ENCODE assay signal across 10 cellular contexts in the genomic region with DNA sequence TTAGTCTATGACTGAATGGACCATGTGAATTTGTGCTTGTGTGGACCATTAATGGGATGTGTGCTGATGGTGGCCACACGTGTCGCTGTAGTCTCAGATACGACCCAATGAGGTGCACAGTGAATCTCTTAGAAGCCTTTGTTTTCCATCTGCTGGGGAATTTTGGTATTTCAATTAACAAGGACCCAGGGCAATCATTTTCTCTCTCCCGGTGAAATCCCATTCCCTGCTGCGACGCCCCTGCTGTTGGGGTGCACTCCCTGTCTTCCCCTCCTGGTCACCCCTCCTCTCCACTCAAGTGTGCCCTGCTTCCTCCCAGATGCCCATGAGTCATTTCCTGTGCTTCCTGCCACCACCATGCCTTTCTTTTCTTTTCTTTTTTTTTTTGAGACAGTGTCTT. TPM values are rescaled to one million over a fixed set of nuclear protein-coding genes. Genes with fewer than 3 reads are reported as not detected.
DNase-seq lines count a peak whose midpoint lies in the region; ATAC-seq and TF ChIP-seq lines count a peak whose summit lies in the region.
"Had no signal": no experiment of that assay in that cellular context is flagged by ENCODE, and none has a peak within 500 bp of the region (broad histone marks: within the 10 kb centered on the region; RNA-seq: fewer than 3 reads in every experiment).

No MANE protein-coding gene starts in this region.

- no peaks in the 10 kb centered on the region for H3K36me3 ChIP-seq in uterus

- ATAC-seq in activated naive CD8-positive, alpha-beta T cell treated with anti-CD3 and anti-CD28 coated beads, Interleukin-2, amount 50 U/mL, for 24 hours: no peak
- ATAC-seq in GM19455 (IDR thresholded peaks at IDR 0.05; ENCODE audit: unreplicated experiment): no peak
- ATAC-seq: activated naive CD4-positive, alpha-beta T cell treated with anti-CD3 and anti-CD28 coated beads, Interleukin-2, amount 50 U/mL, for 72 hours had no signal

- no peak overlapping the region for H3K4me3 ChIP-seq in uterus

- H3K27me3 Mint-ChIP-seq in activated naive CD8-positive, alpha-beta T cell treated with anti-CD3 and anti-CD28 coated beads, Interleukin-2, amount 50 U/mL, for 24 hours: no peaks in the 10 kb centered on the region

- DNase-seq in NCI-H524 (lab: John Stamatoyannopoulos, UW): peak; percentile 36 to 76
- no peak for DNase-seq in NCI-H524 treated with DMSO at 0.1 percent for 48 hours (lab: John Stamatoyannopoulos, UW)
- DNase-seq in LoVo (ENCODE audit: low spot score): peak; percentile 14
- DNase-seq in activated naive CD8-positive, alpha-beta T cell treated with anti-CD3 and anti-CD28 coated beads, Interleukin-2, amount 50 U/mL, for 24 hours: no peak
- peak; percentile 52 for DNase-seq in renal cortical epithelial cell (ENCODE audit: low read depth)
- no peak for DNase-seq in posterior cingulate gyrus
- no peak for DNase-seq in uterus
- DNase-seq: kidney had no signal

- no peaks in the 10 kb centered on the region for H3K27me3 ChIP-seq in uterus

- no peak for TF ChIP-seq POLR2A in uterus (IDR thresholded peaks at IDR 0.05)

- H3K27ac ChIP-seq in uterus: no peak overlapping the region

- H3K9me3 Mint-ChIP-seq in activated naive CD8-positive, alpha-beta T cell treated with anti-CD3 and anti-CD28 coated beads, Interleukin-2, amount 50 U/mL, for 24 hours: no peaks in the 10 kb centered on the region
- H3K9me3 Mint-ChIP-seq: activated naive CD4-positive, alpha-beta T cell treated with anti-CD3 and anti-CD28 coated beads, Interleukin-2, amount 50 U/mL, for 72 hours had no signal

- TF ChIP-seq CTCF in uterus (IDR thresholded peaks at IDR 0.05): no peak

- no peak overlapping the region for H3K4me3 Mint-ChIP-seq in activated naive CD8-positive, alpha-beta T cell treated with anti-CD3 and anti-CD28 coated beads, Interleukin-2, amount 50 U/mL, for 24 hours

- H3K4me1 Mint-ChIP-seq in activated naive CD8-positive, alpha-beta T cell treated with anti-CD3 and anti-CD28 coated beads, Interleukin-2, amount 50 U/mL, for 24 hours: peaks cover 8% of the 10 kb centered on the region

- intact Hi-C loops in posterior cingulate gyrus (cut with DNase I) (no loop called here), uterus (cut with DNase I; ENCODE audit: low total_unique reads) (no loop called here)

- H3K4me1 ChIP-seq in uterus: no peaks in the 10 kb centered on the region

- peak overlapping the region; percentile 31 for H3K27ac Mint-ChIP-seq in activated naive CD8-positive, alpha-beta T cell treated with anti-CD3 and anti-CD28 coated beads, Interleukin-2, amount 50 U/mL, for 24 hours
- H3K27ac Mint-ChIP-seq: activated naive CD4-positive, alpha-beta T cell treated with anti-CD3 and anti-CD28 coated beads, Interleukin-2, amount 50 U/mL, for 72 hours had no signal

- H3K9me3 ChIP-seq in uterus: no peaks in the 10 kb centered on the region

- no peaks in the 10 kb centered on the region for H3K36me3 Mint-ChIP-seq in activated naive CD8-positive, alpha-beta T cell treated with anti-CD3 and anti-CD28 coated beads, Interleukin-2, amount 50 U/mL, for 24 hours (ENCODE audit: low read depth)
- H3K36me3 Mint-ChIP-seq: activated naive CD4-positive, alpha-beta T cell treated with anti-CD3 and anti-CD28 coated beads, Interleukin-2, amount 50 U/mL, for 72 hours had no signal

RNA-seq across cellular contexts. Expression of gene EBLN2, which starts 32.7 kb away (rescaled TPM):
- total RNA-seq in renal cortical epithelial cell (3.6 and 5.7 TPM in 2 replicates), uterus (10 to 100 TPM in 2 of 4 donors, 1 to 10 TPM in 2; 4.7 to 20.5 (median 11.3) TPM)

Comparison
In these comparisons a context has a peak if more than half of its experiments do, and no peak if none do; other contexts are left out.
1. DNase-seq: peak in NCI-H524 (2 of 2), LoVo (single experiment) and renal cortical epithelial cell (single experiment); none in NCI-H524 treated with DMSO at 0.1 percent for 48 hours (single experiment), activated naive CD8-positive, alpha-beta T cell treated with anti-CD3 and anti-CD28 coated beads, Interleukin-2, amount 50 U/mL, for 24 hours (single experiment), posterior cingulate gyrus (0 of 10) and uterus (0 of 2).